8 cellular contexts compared by ENCODE assay signal in the genomic region with DNA sequence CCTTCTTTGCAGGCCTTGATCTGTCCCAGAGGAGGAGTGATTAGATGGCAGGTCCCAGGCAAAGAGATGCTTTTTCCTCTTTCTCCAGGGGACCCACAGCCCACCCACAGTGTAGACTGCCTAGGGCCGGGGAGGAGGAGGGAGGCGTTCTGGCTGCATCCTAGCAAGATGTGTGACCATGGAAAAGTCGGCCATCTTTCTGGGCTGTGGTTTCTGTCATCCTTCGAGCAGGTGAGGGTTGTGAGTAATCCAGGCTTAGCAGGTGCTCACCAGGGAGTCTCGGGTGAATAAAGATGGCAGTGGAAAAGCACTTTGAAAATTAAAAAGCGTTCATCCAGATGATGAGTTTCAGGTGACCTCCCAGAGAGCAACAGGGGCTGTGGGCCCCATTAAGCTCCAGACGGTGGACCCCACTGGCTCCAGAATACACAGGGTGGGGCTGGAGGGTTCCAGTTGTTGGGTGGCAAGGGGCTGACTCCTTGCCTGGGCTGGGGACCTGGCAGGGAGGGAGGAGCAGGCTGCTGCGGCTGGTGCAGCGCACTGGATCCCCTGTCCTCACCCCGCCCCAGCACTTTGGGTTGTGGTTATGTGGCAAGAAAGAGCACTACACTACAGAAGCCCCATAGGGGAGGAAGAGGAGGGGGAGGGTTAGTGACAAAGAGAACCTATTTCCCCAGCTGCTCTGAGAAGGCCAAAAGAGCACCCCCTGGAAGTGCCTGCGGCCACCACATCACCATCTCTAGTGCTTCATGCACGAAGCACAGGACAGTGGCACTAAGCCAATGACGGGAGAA. TPM values are rescaled to one million over a fixed set of nuclear protein-coding genes. Genes with fewer than 3 reads are reported as not detected.
DNase-seq lines count a peak whose midpoint lies in the region; ATAC-seq and TF ChIP-seq lines count a peak whose summit lies in the region.
"Had no signal": no experiment of that assay in that cellular context is flagged by ENCODE, and none has a peak within 500 bp of the region (broad histone marks: within the 10 kb centered on the region; RNA-seq: fewer than 3 reads in every experiment).

No MANE protein-coding gene starts in this region.

- H3K18ac ChIP-seq in H9 (ENCODE audit: insufficient read length, low read depth, low read length) (no peak overlapping the region), trophoblast cell (ENCODE audit: low read length) (no peak overlapping the region)

- H3K4ac ChIP-seq in H9 (ENCODE audit: low read depth, low read length), result no peak overlapping the region
- no peak overlapping the region for H3K4ac ChIP-seq in trophoblast cell (ENCODE audit: low read depth, low read length)

- peak overlapping the region; percentile 79 to 83 for H3K4me3 Mint-ChIP-seq in stimulated activated naive CD8-positive, alpha-beta T cell treated with anti-CD3 and anti-CD28 coated beads, Interleukin-15, amount 100 ng/mL, for 72 hours
- H3K4me3 Mint-ChIP-seq in H9, result no peak overlapping the region

- no peaks in the 10 kb centered on the region for H3K79me2 ChIP-seq in H9 (ENCODE audit: insufficient read depth, low read length)
- peaks cover 2% of the 10 kb centered on the region for H3K79me2 ChIP-seq in trophoblast cell (ENCODE audit: control insufficient read depth, insufficient read depth, low read length, poor library complexity)

- H3K4me2 ChIP-seq in H9 (ENCODE audit: insufficient read depth, insufficient read length, low read length), result no peak overlapping the region
- no peak overlapping the region for H3K4me2 ChIP-seq in trophoblast cell (ENCODE audit: low read length)

- H3K9me3 ChIP-seq in effector memory CD4-positive, alpha-beta T cell (ENCODE audit: control insufficient read depth, low read length), result no peaks in the 10 kb centered on the region
- H3K9me3 ChIP-seq in H9 (ENCODE audit: control insufficient read depth, low read depth, low read length) (no peaks in the 10 kb centered on the region), trophoblast cell (ENCODE audit: insufficient read depth, low read depth, low read length) (no peaks in the 10 kb centered on the region)
- H3K9me3 ChIP-seq: pancreas had no signal

- no peak overlapping the region for H3K56ac ChIP-seq in H9 (ENCODE audit: insufficient read length, low read depth, low read length)

- H3K36me3 Mint-ChIP-seq in H9 (ENCODE audit: insufficient read depth in 1 of 3, low read depth in 3 of 3), result peaks cover 0 to 4% (median 0%) of the 10 kb centered on the region in 3 experiments; a peak in 1 of 7 replicates

- H2AFZ ChIP-seq in H9 (ENCODE audit: low read length) (no peak overlapping the region), trophoblast cell (ENCODE audit: insufficient read depth, low read length, poor library complexity) (no peak overlapping the region)

- H3K9ac ChIP-seq in H9 (ENCODE audit: extremely low read depth, insufficient read length, low read length) (no peak overlapping the region), trophoblast cell (ENCODE audit: low read length) (no peak overlapping the region)

- H2BK5ac ChIP-seq in H9 (ENCODE audit: insufficient read length, low read length) (no peak overlapping the region), trophoblast cell (ENCODE audit: low read depth, low read length, poor library complexity) (no peak overlapping the region)

- H2BK12ac ChIP-seq in H9 (ENCODE audit: insufficient read length, low read depth, low read length) (no peak overlapping the region), trophoblast cell (ENCODE audit: low read length) (no peak overlapping the region)

- H4K91ac ChIP-seq in H9 (ENCODE audit: insufficient read length, low read depth, low read length) (no peak overlapping the region), trophoblast cell (ENCODE audit: low read depth, low read length) (no peak overlapping the region)

- peak overlapping the region; percentile 61 for H3K27ac ChIP-seq in effector memory CD4-positive, alpha-beta T cell (ENCODE audit: insufficient read depth, low read length, poor library complexity, severe bottlenecking)
- H3K27ac ChIP-seq in H9 (ENCODE audit: insufficient read length, low read depth, low read length), result no peak overlapping the region
- H3K27ac ChIP-seq in trophoblast cell (ENCODE audit: low read depth, low read length), result no peak overlapping the region

- DNase-seq in T-helper 9 cell, result peak; percentile 57
- peak; percentile 47 to 58 (median 47) for DNase-seq in effector memory CD4-positive, alpha-beta T cell
- peak; percentile 57 to 75 for DNase-seq in stimulated activated naive CD8-positive, alpha-beta T cell treated with anti-CD3 and anti-CD28 coated beads, Interleukin-15, amount 100 ng/mL, for 72 hours
- DNase-seq in H9, result no peak
- DNase-seq in trophoblast cell, result no peak
- DNase-seq: pancreas had no signal

- H4K8ac ChIP-seq in H9 (replicated peaks; ENCODE audit: insufficient read length, low read depth, low read length) (no peak overlapping the region), trophoblast cell (ENCODE audit: low read depth, low read length) (no peak overlapping the region)

- H4K20me1 ChIP-seq in H9 (ENCODE audit: control insufficient read depth, insufficient read depth, insufficient read length), result no peaks in the 10 kb centered on the region

- H3K4me3 ChIP-seq in effector memory CD4-positive, alpha-beta T cell (ENCODE audit: insufficient read depth, low read depth, low read length, poor library complexity, severe bottlenecking), result peak overlapping the region; percentile 45
- no peak overlapping the region for H3K4me3 ChIP-seq in trophoblast cell (ENCODE audit: low read depth, low read length)
- H3K4me3 ChIP-seq: pancreas had no signal

- H2BK120ac ChIP-seq in H9 (ENCODE audit: low read depth, low read length, poor library complexity, severe bottlenecking), result no peak overlapping the region
- H2BK120ac ChIP-seq in trophoblast cell (ENCODE audit: insufficient read depth, low read length, poor library complexity), result no peak overlapping the region

- H3K14ac ChIP-seq in H9 (ENCODE audit: insufficient read depth, low read length), result no peak overlapping the region
- no peak overlapping the region for H3K14ac ChIP-seq in trophoblast cell (ENCODE audit: low read length)

- no peaks in the 10 kb centered on the region for H3K27me3 Mint-ChIP-seq in stimulated activated naive CD8-positive, alpha-beta T cell treated with anti-CD3 and anti-CD28 coated beads, Interleukin-15, amount 100 ng/mL, for 72 hours
- H3K27me3 Mint-ChIP-seq in H9 (ENCODE audit: low read depth), result peaks cover 9% of the 10 kb centered on the region

- no peaks in the 10 kb centered on the region for H3K9me3 Mint-ChIP-seq in stimulated activated naive CD8-positive, alpha-beta T cell treated with anti-CD3 and anti-CD28 coated beads, Interleukin-15, amount 100 ng/mL, for 72 hours
- H3K9me3 Mint-ChIP-seq in H9, result peaks cover 0 to 72% of the 10 kb centered on the region in 2 experiments; a peak in 3 of 5 replicates

- H3K27ac Mint-ChIP-seq in stimulated activated naive CD8-positive, alpha-beta T cell treated with anti-CD3 and anti-CD28 coated beads, Interleukin-15, amount 100 ng/mL, for 72 hours, result peak overlapping the region in 1 of 2 donors; percentile 88
- peak overlapping the region in 1 of 3 experiments; percentile 92; a peak in 1 of 7 replicates for H3K27ac Mint-ChIP-seq in H9

- peaks cover 51% of the 10 kb centered on the region for H3K4me1 ChIP-seq in effector memory CD4-positive, alpha-beta T cell (ENCODE audit: control insufficient read depth, insufficient read depth, low read length, poor library complexity, severe bottlenecking)
- H3K4me1 ChIP-seq in H9 (ENCODE audit: insufficient read depth, low read length) (0 out of 2 replicates have a peak, but pooled peaks cover 3% of the 10 kb centered on the region), trophoblast cell (ENCODE audit: control insufficient read depth in 1 of 2, insufficient read depth in 2 of 2, low read length in 2 of 2) (peaks cover 38 to 49% of the 10 kb centered on the region in 2 experiments)
- H3K4me1 ChIP-seq: pancreas had no signal

- H3K79me1 ChIP-seq in H9 (ENCODE audit: insufficient read depth, low read depth, low read length, poor library complexity, severe bottlenecking) (no peaks in the 10 kb centered on the region), trophoblast cell (ENCODE audit: low read length) (peaks cover 18% of the 10 kb centered on the region)

- no peak overlapping the region for H2BK20ac ChIP-seq in H9 (ENCODE audit: low read depth, low read length, poor library complexity, severe bottlenecking)

- H4K12ac ChIP-seq in trophoblast cell (ENCODE audit: low read depth, low read length), result no peak overlapping the region

- H2AK5ac ChIP-seq in H9 (ENCODE audit: insufficient read length, low read length) (no peak overlapping the region), trophoblast cell (ENCODE audit: low read length) (no peak overlapping the region)

- WGBS in H9 (ENCODE audit: extremely low coverage, insufficient read length, low lambda C conversion rate), result no CpG with 5 or more reads among the region's 13 CpGs
- WGBS in trophoblast cell (ENCODE audit: extremely low coverage, insufficient coverage, insufficient read length), result no CpG with 5 or more reads among the region's 13 CpGs

- no peak overlapping the region for H4K5ac ChIP-seq in H9 (ENCODE audit: insufficient read length, low read depth, low read length)

- H3K23ac ChIP-seq in H9 (ENCODE audit: insufficient read length, low read depth, low read length), result no peak overlapping the region
- no peak overlapping the region for H3K23ac ChIP-seq in trophoblast cell (ENCODE audit: low read length)

- H3K4me1 Mint-ChIP-seq in stimulated activated naive CD8-positive, alpha-beta T cell treated with anti-CD3 and anti-CD28 coated beads, Interleukin-15, amount 100 ng/mL, for 72 hours, result peaks cover 89% of the 10 kb centered on the region
- H3K4me1 Mint-ChIP-seq in H9, result peaks cover 8 to 38% of the 10 kb centered on the region in 2 experiments

- TF ChIP-seq POLR2A in GM19193 (IDR thresholded peaks at IDR 0.05; ENCODE audit: extremely low read depth, insufficient read depth, insufficient read length), result peak; percentile 57

- H3K36me3 ChIP-seq in effector memory CD4-positive, alpha-beta T cell (ENCODE audit: control insufficient read depth, insufficient read depth, low read length), result no peaks in the 10 kb centered on the region
- peaks cover 0 to 4% of the 10 kb centered on the region in 2 experiments for H3K36me3 ChIP-seq in trophoblast cell (ENCODE audit: control insufficient read depth in 1 of 2, insufficient read depth in 2 of 2, low read length in 2 of 2)
- H3K36me3 ChIP-seq: pancreas had no signal

- no peaks in the 10 kb centered on the region for H3K23me2 ChIP-seq in H9 (ENCODE audit: insufficient read length, low read depth, low read length, poor library complexity, severe bottlenecking)

- no peaks in the 10 kb centered on the region for H3K27me3 ChIP-seq in effector memory CD4-positive, alpha-beta T cell (replicated peaks; ENCODE audit: control insufficient read depth, insufficient read depth, low read length, poor library complexity, severe bottlenecking)
- H3K27me3 ChIP-seq in H9 (ENCODE audit: insufficient read depth, low read length) (no peaks in the 10 kb centered on the region), trophoblast cell (ENCODE audit: insufficient read depth, low read length) (no peaks in the 10 kb centered on the region)
- H3K27me3 ChIP-seq: pancreas had no signal

- H3T11ph ChIP-seq in H9 (ENCODE audit: low read length), result no peak overlapping the region

- TF ChIP-seq CTCF in H9 (conservative IDR thresholded peaks at IDR 0.05), result no peak

- no peak overlapping the region for H2BK15ac ChIP-seq in H9 (ENCODE audit: low read depth, low read length)

- peak; percentile 45 for ATAC-seq in HG03280 (IDR thresholded peaks at IDR 0.05; ENCODE audit: unreplicated experiment)
- ATAC-seq in stimulated activated naive CD8-positive, alpha-beta T cell treated with anti-CD3 and anti-CD28 coated beads, Interleukin-15, amount 100 ng/mL, for 72 hours, result peak; percentile 72

RNA-seq across cellular contexts. Expression of gene ELF4, which starts 23.7 kb away (rescaled TPM):
- total RNA-seq in H9 (2021), result 0.59 and 0.81 TPM in 2 replicates
- polyA plus RNA-seq in trophoblast cell (2013), result 26.2 and 27.5 TPM in 2 replicates

Comparison
In these comparisons a context has a peak if more than half of its experiments do, and no peak if none do; other contexts are left out.
1. DNase-seq: peak in T-helper 9 cell (single experiment), effector memory CD4-positive, alpha-beta T cell (3 of 3) and stimulated activated naive CD8-positive, alpha-beta T cell treated with anti-CD3 and anti-CD28 coated beads, Interleukin-15, amount 100 ng/mL, for 72 hours (2 of 2); none in H9 (single experiment) and trophoblast cell (0 of 2).
2. H3K4me3 Mint-ChIP-seq: peak in stimulated activated naive CD8-positive, alpha-beta T cell treated with anti-CD3 and anti-CD28 coated beads, Interleukin-15, amount 100 ng/mL, for 72 hours (2 of 2); none in H9 (0 of 2).